Comparison of ENCODE assay signal across 8 cellular contexts in genomic region chr5:139670369-139671095, GRCh38. TPM values are rescaled to one million over a fixed set of nuclear protein-coding genes. Genes with fewer than 3 reads are reported as not detected.
DNase-seq lines count a peak whose midpoint lies in the region; ATAC-seq and TF ChIP-seq lines count a peak whose summit lies in the region.

No MANE protein-coding gene starts in this region.

- H3K9me3 ChIP-seq in heart right ventricle, result no peaks in the 10 kb centered on the region

- intact Hi-C loops in heart right ventricle (cut with DNase I), result no loop called here
- intact Hi-C loops in left cardiac atrium (cut with DNase I), result no loop called here
- intact Hi-C loops in MCF 10A (cut with micrococcal nuclease), result no loop called here

- H3K36me3 Mint-ChIP-seq in MCF 10A (ENCODE audit: insufficient read depth, unreplicated experiment), result peaks cover 7% of the 10 kb centered on the region

- H3K36me3 ChIP-seq in heart right ventricle, result no peaks in the 10 kb centered on the region

- BruUV-seq in MCF 10A (replicated peaks; lab: Mats Ljungman, UMichigan), result no TSS peak

- 53 to 57% methylated on average over 16 of the region's 16 CpGs for WGBS in heart right ventricle, 2 donors

- H3K4me1 ChIP-seq in heart right ventricle, result peaks cover 62 to 99% (median 96%) of the 10 kb centered on the region in 9 donors

- peak overlapping the region in 9 of 10 donors; percentile 38 to 66 (median 57) for H3K4me3 ChIP-seq in heart right ventricle

- no peaks in the 10 kb centered on the region for H3K27me3 ChIP-seq in heart right ventricle

- H3K9me3 Mint-ChIP-seq in MCF 10A (ENCODE audit: unreplicated experiment), result no peaks in the 10 kb centered on the region

- peak in 5 of 9 donors; percentile 22 to 53 (median 46) for TF ChIP-seq CTCF in heart right ventricle (IDR thresholded peaks at IDR 0.05)
- TF ChIP-seq CTCF in MCF 10A (IDR thresholded peaks at IDR 0.05; ENCODE audit: unreplicated experiment), result peak; percentile 20

- POLR2A ChIA-PET in MCF 10A (lab: Yijun Ruan, JAX), result interaction anchor here (0.9 to 5.5 kb wide), 2 partner anchors 10 to 15 kb away, joined by 6 to 27 read pairs; no protein-coding TSS in a partner anchor

- H3K27me3 Mint-ChIP-seq in MCF 10A (ENCODE audit: insufficient read depth, unreplicated experiment), result no peaks in the 10 kb centered on the region

- no peak for DNase-seq in heart right ventricle
- no peak for DNase-seq in left cardiac atrium
- DNase-seq in NCI-H2029 (lab: John Stamatoyannopoulos, UW), result peak; percentile 69
- no peak for DNase-seq in MCF 10A (ENCODE audit: unreplicated experiment)
- DNase-seq in midbrain (lab: John Stamatoyannopoulos, UW), result peak; percentile 49
- DNase-seq in NCI-H524 (lab: John Stamatoyannopoulos, UW), result no peak
- DNase-seq in 8988T, result no peak

- peak overlapping the region; percentile 88 to 98 (median 94) for H3K27ac ChIP-seq in heart right ventricle

- ATAC-seq in heart right ventricle, result peak in 6 of 8 donors; percentile 8 to 42 (median 34)
- ATAC-seq in left cardiac atrium, result no peak
- peak; percentile 43 for ATAC-seq in HG02588 (IDR thresholded peaks at IDR 0.05; ENCODE audit: unreplicated experiment)

- peak overlapping the region; percentile 93 for H3K27ac Mint-ChIP-seq in MCF 10A (ENCODE audit: low read depth, unreplicated experiment)

- no peak overlapping the region for H3K4me3 Mint-ChIP-seq in MCF 10A (ENCODE audit: unreplicated experiment)

- peaks cover 25% of the 10 kb centered on the region for H3K4me1 Mint-ChIP-seq in MCF 10A (ENCODE audit: insufficient read depth, unreplicated experiment)

- CTCF ChIA-PET in MCF 10A (lab: Yijun Ruan, JAX), result interaction anchor here (0.6 to 8.1 kb wide), 11 partner anchors 17 to 297 kb away, joined by 3 to 67 read pairs (median 3); no protein-coding TSS in a partner anchor

RNA-seq across cellular contexts. Expression of gene CXXC5, which starts 22.4 kb away (rescaled TPM):
- total RNA-seq in heart right ventricle (10 to 100 TPM; 30.7 to 51.6 (median 37.9) TPM), left cardiac atrium (10 to 100 TPM; 33.4 to 44.1 TPM), MCF 10A (2022) (7.8 and 10.9 TPM in 2 replicates)
- polyA plus RNA-seq in heart right ventricle, result 10 to 100 TPM; 28.7 to 31.4 TPM

Comparison
In these comparisons a context has a peak if more than half of its experiments do, and no peak if none do; other contexts are left out.
1. ATAC-seq: peak in heart right ventricle (6 of 8) and HG02588 (single experiment); none in left cardiac atrium (0 of 2).
2. DNase-seq: peak in NCI-H2029 (single experiment) and midbrain (single experiment); none in heart right ventricle (0 of 2), left cardiac atrium (single experiment), MCF 10A (single experiment), NCI-H524 (0 of 2) and 8988T (single experiment).